ENCODE assay signal across 8 cellular contexts in genomic region chr3:27357665-27358258, GRCh38. TPM values are rescaled to one million over a fixed set of nuclear protein-coding genes. Genes with fewer than 3 reads are reported as not detected.
DNase-seq lines count a peak whose midpoint lies in the region; ATAC-seq, FAIRE-seq and TF ChIP-seq lines count a peak whose summit lies in the region.

No MANE protein-coding gene starts in this region.

- H3K4me3 ChIP-seq in A549 (no peak overlapping the region), GM12875 (ENCODE audit: low read depth, low read length) (no peak overlapping the region), thoracic aorta (no peak overlapping the region)

- TF ChIP-seq POLR2A in A549 (IDR thresholded peaks at IDR 0.05; ENCODE audit: low read length): no peak

- no peaks in the 10 kb centered on the region for H3K9me3 Mint-ChIP-seq in activated B cell treated with CpG ODN at 0.5 μM for 24 hours

- H3K36me3 ChIP-seq in thoracic aorta: no peaks in the 10 kb centered on the region

- TF ChIP-seq RAD21 in A549 (conservative IDR thresholded peaks at IDR 0.05 in 1 of 2, IDR thresholded peaks at IDR 0.05 in 1 of 2): peak; percentile 62 to 72

- peak; percentile 46 for FAIRE-seq in A549 (lab: Jason Lieb, UNC)

- no peak overlapping the region for H3K4me3 Mint-ChIP-seq in activated B cell treated with CpG ODN at 0.5 μM for 24 hours

- DNase-seq in A549 (ENCODE audit: low read depth in 1 of 2, low spot score in 1 of 2) (peak; percentile 47 to 73), NAMALWA (ENCODE audit: low spot score) (peak; percentile 80), activated B cell treated with CpG ODN at 0.5 μM for 24 hours (no peak), myocyte (ENCODE audit: low read depth) (peak; percentile 62), thoracic aorta (ENCODE audit: low spot score) (no peak)
- DNase-seq in effector CD8-positive, alpha-beta T cell (lab: John Stamatoyannopoulos, UW): peak; percentile 7

- H3K36me3 Mint-ChIP-seq in activated B cell treated with CpG ODN at 0.5 μM for 24 hours (ENCODE audit: low read depth): no peaks in the 10 kb centered on the region

- no peaks in the 10 kb centered on the region for H3K27me3 Mint-ChIP-seq in activated B cell treated with CpG ODN at 0.5 μM for 24 hours

- H3K4me2 ChIP-seq in A549: no peak overlapping the region

- TF ChIP-seq CTCF in A549 (IDR thresholded peaks at IDR 0.05) (peak; percentile 72), GM12875 (IDR thresholded peaks at IDR 0.05; ENCODE audit: borderline replicate concordance, insufficient read depth, low read depth, low read length) (peak; percentile 69), activated B cell treated with CpG ODN at 0.5 μM for 24 hours (IDR thresholded peaks at IDR 0.05) (no peak), thoracic aorta (IDR thresholded peaks at IDR 0.05) (peak; percentile 45)

- H3K27me3 ChIP-seq in thoracic aorta (replicated peaks; ENCODE audit: insufficient read depth): no peaks in the 10 kb centered on the region

- H3K9me3 ChIP-seq in A549 (no peaks in the 10 kb centered on the region), thoracic aorta (no peaks in the 10 kb centered on the region)

- CTCF ChIA-PET in A549 (lab: Yijun Ruan, JAX) (interaction anchor here (0.5 to 1.5 kb wide), 19 partner anchors 8 to 366 kb away, joined by 3 to 7 read pairs (median 3); partner anchors contain the start of genes NEK10 and SLC4A7), activated B cell treated with CpG ODN at 0.5 μM for 24 hours (lab: Charles Lee) (interaction anchor here (0.6 to 1.3 kb wide), 16 partner anchors 8 to 991 kb away, joined by 3 to 26 read pairs (median 4); partner anchors contain the start of genes AZI2, NEK10, SLC4A7 and ZCWPW2)

- peak overlapping the region in 1 of 2 experiments; percentile 63; a peak in 1 of 6 replicates for H3K27ac ChIP-seq in A549
- no peak overlapping the region for H3K27ac ChIP-seq in thoracic aorta

- WGBS in A549 (ENCODE audit: missing lambda C conversion rate): 0% methylated on average over 1 of the region's 1 CpG

- H3K27ac Mint-ChIP-seq in activated B cell treated with CpG ODN at 0.5 μM for 24 hours: no peak overlapping the region

- POLR2A ChIA-PET in A549 (lab: Yijun Ruan, JAX) (no interaction called here), activated B cell treated with CpG ODN at 0.5 μM for 24 hours (lab: Charles Lee) (no interaction called here)

- peaks cover 31% of the 10 kb centered on the region for H3K4me1 ChIP-seq in A549
- no peaks in the 10 kb centered on the region for H3K4me1 ChIP-seq in thoracic aorta (ENCODE audit: control insufficient read depth in 1 of 2, low read depth in 2 of 2)

- H3K4me1 Mint-ChIP-seq in activated B cell treated with CpG ODN at 0.5 μM for 24 hours: peaks cover 37% of the 10 kb centered on the region

- ATAC-seq in A549 (peak; percentile 75 to 89; a peak in 5 of 6 replicates), HG02642 (IDR thresholded peaks at IDR 0.05; ENCODE audit: poor library complexity, unreplicated experiment) (peak; percentile 92), activated B cell treated with CpG ODN at 0.5 μM for 24 hours (ENCODE audit: low read depth) (peak; percentile 96), thoracic aorta (ENCODE audit: insufficient number of reproducible peaks, low FRiP score, low read depth) (no peak)

- intact Hi-C loops in activated B cell treated with CpG ODN at 0.5 μM for 24 hours (cut with micrococcal nuclease): loop anchor here (1.0 to 5.0 kb wide), 6 partner anchors 35 to 971 kb away; partner anchors contain the start of gene CMC1

- TF ChIP-seq EP300 in A549 (IDR thresholded peaks at IDR 0.05): no peak

TF ChIP-seq in A549, 52 proteins besides CTCF, POLR2A, EP300 and RAD21:
- TF ChIP-seq BHLHE40 (IDR thresholded peaks at IDR 0.05; ENCODE audit: low read depth, low read length) (no peak), PHF8 (IDR thresholded peaks at IDR 0.05; ENCODE audit: borderline replicate concordance, low read depth) (no peak), POLR2AphosphoS2 (conservative IDR thresholded peaks at IDR 0.05; ENCODE audit: low read length) (no peak), SMC3 (IDR thresholded peaks at IDR 0.05) (peak; percentile 82)

RNA-seq across cellular contexts. Expression of gene NEK10, which starts 11.4 kb away (rescaled TPM):
- polyA plus RNA-seq in A549 (2011; rRNA removed): 1.4 and 1.7 TPM in 2 replicates
- 0.30 and 0.38 TPM in 2 replicates for polyA plus RNA-seq in A549 (2012; cell fraction: cytosol; rRNA removed)
- polyA plus RNA-seq in A549 (2012; cell fraction: nucleus; rRNA removed): 0.26 and 0.55 TPM in 2 replicates
- 2.2 to 2.9 TPM (median 2.7 TPM) in 3 replicates for polyA plus RNA-seq in A549 (2017; fragmentation: RNase III; extraction: RNeasy Plus Mini Kit Qiagen cat#74134 plus additional on column Dnase treatment)
- 1.9 and 2.2 TPM in 2 replicates for polyA minus RNA-seq in A549 (2011; rRNA and poly(A)+ RNA removed)
- 0.59 and 0.84 TPM in 2 replicates for total RNA-seq in activated B cell treated with CpG ODN at 0.5 μM for 24 hours
- 4.7 and 5.0 TPM in 2 replicates for total RNA-seq in myocyte
- polyA plus RNA-seq in myocyte (2012): 1.7 TPM
- total RNA-seq in thoracic aorta: 10 to 100 TPM in 1 of 2 donors, under 1 TPM in 1; 0.68 to 21.4 TPM

Comparison
In these comparisons a context has a peak if more than half of its experiments do, and no peak if none do; other contexts are left out.
1. DNase-seq: peak in A549 (2 of 2), NAMALWA (single experiment), effector CD8-positive, alpha-beta T cell (single experiment) and myocyte (single experiment); none in activated B cell treated with CpG ODN at 0.5 μM for 24 hours (single experiment) and thoracic aorta (single experiment).